Comparison of ENCODE assay signal across 7 cellular contexts in genomic region chr20:57527728-57528127, GRCh38. TPM values are rescaled to one million over a fixed set of nuclear protein-coding genes. Genes with fewer than 3 reads are reported as not detected.
"Had no signal": no experiment of that assay in that cellular context is flagged by ENCODE, and none has a peak within 500 bp of the region (broad histone marks: within the 10 kb centered on the region; RNA-seq: fewer than 3 reads in every experiment).

No MANE protein-coding gene starts in this region.

- DNase-seq: H9, HCEC 1CT, KBM-7 had no signal

- H3K4me3 ChIP-seq: GM23338 had no signal

RNA-seq across cellular contexts. Expression of gene CTCFL, which starts 2.8 kb away (rescaled TPM):
- total RNA-seq: HT-29 had no signal
- polyA plus RNA-seq: IgD-negative memory B cell had no signal

RNA-seq across cellular contexts. Expression of gene PCK1, which starts 33.2 kb away (rescaled TPM):
- total RNA-seq: GM23338, H1, H9 had no signal
- polyA plus RNA-seq: GM23338, H1, IgD-negative memory B cell had no signal
